10 cellular contexts compared by ENCODE assay signal in genomic region chr11:61369372-61370348, GRCh38. TPM values are rescaled to one million over a fixed set of nuclear protein-coding genes. Genes with fewer than 3 reads are reported as not detected.
DNase-seq lines count a peak whose midpoint lies in the region; ATAC-seq and TF ChIP-seq lines count a peak whose summit lies in the region.
"Had no signal": no experiment of that assay in that cellular context is flagged by ENCODE, and none has a peak within 500 bp of the region (broad histone marks: within the 10 kb centered on the region; RNA-seq: fewer than 3 reads in every experiment).

No MANE protein-coding gene starts in this region.

- H3K36me3 Mint-ChIP-seq in endothelial cell (ENCODE audit: low read depth, unreplicated experiment) = peaks cover 40% of the 10 kb centered on the region

- CTCF ChIA-PET in AG04450 (lab: Charles Lee) = interaction anchor here (2.3 to 3.1 kb wide), 2 partner anchors 16 to 34 kb away, joined by 7 to 15 read pairs; no protein-coding TSS in a partner anchor

- H3K27ac ChIP-seq in AG04450 (ENCODE audit: low read depth, low read length) = peak overlapping the region; percentile 84

- POLR2A ChIA-PET in AG04450 (lab: Yijun Ruan, JAX) = interaction anchor here (0.7 to 1.8 kb wide), 4 partner anchors 8 to 13 kb away, joined by 3 to 25 read pairs (median 3); partner anchors contain the start of gene CYB561A3

- TF ChIP-seq CTCF in AG04450 (IDR thresholded peaks at IDR 0.05; ENCODE audit: low read depth, low read length) = no peak
- TF ChIP-seq CTCF in endothelial cell (IDR thresholded peaks at IDR 0.05; ENCODE audit: unreplicated experiment) = no peak
- TF ChIP-seq CTCF in mucosa of descending colon (IDR thresholded peaks at IDR 0.05) = no peak

- no peaks in the 10 kb centered on the region for H3K27me3 ChIP-seq in AG04450 (ENCODE audit: control insufficient read depth, insufficient read depth, low read length)

- intact Hi-C loops in mucosa of descending colon (cut with DNase I, micrococcal nuclease) = no loop called here

- ATAC-seq in HG03432 (IDR thresholded peaks at IDR 0.05; ENCODE audit: unreplicated experiment) = peak; percentile 76
- peak; percentile 71 for ATAC-seq in mucosa of descending colon

- no peaks in the 10 kb centered on the region for H3K4me1 ChIP-seq in mucosa of descending colon (ENCODE audit: low read depth)

- H3K4me3 ChIP-seq in AG04450 (ENCODE audit: low read depth, low read length) (no peak overlapping the region), mucosa of descending colon (no peak overlapping the region)

- peaks cover 7% of the 10 kb centered on the region for H3K9me3 Mint-ChIP-seq in endothelial cell (ENCODE audit: unreplicated experiment)
- H3K9me3 Mint-ChIP-seq: CD4-positive, CD25-positive, alpha-beta regulatory T cell had no signal

- no peak overlapping the region for H3K27ac Mint-ChIP-seq in endothelial cell (ENCODE audit: unreplicated experiment)

- peak; percentile 86 for DNase-seq in AG04450 (ENCODE audit: low read depth, low spot score)
- DNase-seq in endothelial cell (ENCODE audit: low spot score) = no peak
- peak in 1 of 3 donors; percentile 60 for DNase-seq in mucosa of descending colon
- no peak for DNase-seq in ecto neural progenitor cell (ENCODE audit: low spot score)
- DNase-seq in NCI-H748 (lab: John Stamatoyannopoulos, UW; ENCODE audit: unreplicated experiment) = no peak
- no peak for DNase-seq in stimulated activated CD4-positive, alpha-beta T cell treated with anti-CD3 and anti-CD28 coated beads, Interleukin-2, amount 100 ng/mL, for 24 hours
- DNase-seq in activated gamma-delta T cell treated with Interleukin-2 at 50 U/mL for 16 hours = no peak
- DNase-seq: CD4-positive, CD25-positive, alpha-beta regulatory T cell; stimulated activated CD4-positive, alpha-beta T cell treated with anti-CD3 and anti-CD28 coated beads, Interleukin-12 subunit alpha, Interleukin-12 subunit beta, amount 100 ng/mL, for 4 hours had no signal

- H3K4me1 Mint-ChIP-seq in endothelial cell (ENCODE audit: unreplicated experiment) = no peaks in the 10 kb centered on the region

- H3K4me3 Mint-ChIP-seq in endothelial cell (ENCODE audit: unreplicated experiment) = peak overlapping the region; percentile 29

- H3K9me3 ChIP-seq in AG04450 (ENCODE audit: control insufficient read depth, insufficient read depth, low read length) (peaks cover 13% of the 10 kb centered on the region), mucosa of descending colon (no peaks in the 10 kb centered on the region)

- peaks cover 1% of the 10 kb centered on the region for H3K27me3 Mint-ChIP-seq in endothelial cell (ENCODE audit: unreplicated experiment)
- H3K27me3 Mint-ChIP-seq: CD4-positive, CD25-positive, alpha-beta regulatory T cell had no signal

- peaks cover 14% of the 10 kb centered on the region for H3K36me3 ChIP-seq in mucosa of descending colon (ENCODE audit: low read depth)

RNA-seq across cellular contexts. Expression of gene TMEM138, which starts 7.5 kb away (rescaled TPM):
- polyA plus RNA-seq in AG04450 (2011; rRNA removed) = 71.7 and 79.2 TPM in 2 replicates
- 29.8 and 40.9 TPM in 2 replicates for polyA minus RNA-seq in AG04450 (2011; rRNA and poly(A)+ RNA removed)
- total RNA-seq in endothelial cell (ENCODE audit: unreplicated experiment) = 18.8 TPM
- total RNA-seq in mucosa of descending colon = 10 to 100 TPM; 35.2 to 38.2 (median 37.8) TPM

RNA-seq across cellular contexts. Expression of gene CYB561A3, which starts 8.0 kb away (rescaled TPM):
- 34.5 and 43.7 TPM in 2 replicates for polyA plus RNA-seq in AG04450 (2011; rRNA removed)
- 37.5 and 46.2 TPM in 2 replicates for polyA minus RNA-seq in AG04450 (2011; rRNA and poly(A)+ RNA removed)
- total RNA-seq in endothelial cell (ENCODE audit: unreplicated experiment) = 21.6 TPM
- total RNA-seq in mucosa of descending colon = 10 to 100 TPM; 65.0 to 91.0 (median 66.6) TPM

RNA-seq across cellular contexts. Expression of gene TMEM216, which starts 22.7 kb away (rescaled TPM):
- polyA plus RNA-seq in AG04450 (2011; rRNA removed) = 28.8 and 32.6 TPM in 2 replicates
- polyA minus RNA-seq in AG04450 (2011; rRNA and poly(A)+ RNA removed) = 18.0 and 21.6 TPM in 2 replicates
- 11.6 TPM for total RNA-seq in endothelial cell (ENCODE audit: unreplicated experiment)
- total RNA-seq in mucosa of descending colon = 10 to 100 TPM in 1 of 3 donors, 1 to 10 TPM in 2; 7.9 to 12.7 (median 8.9) TPM

RNA-seq across cellular contexts. Expression of gene TKFC, which starts 36.6 kb away (rescaled TPM):
- 20.3 and 24.9 TPM in 2 replicates for polyA plus RNA-seq in AG04450 (2011; rRNA removed)
- polyA minus RNA-seq in AG04450 (2011; rRNA and poly(A)+ RNA removed) = 16.5 and 24.6 TPM in 2 replicates
- 53.1 TPM for total RNA-seq in endothelial cell (ENCODE audit: unreplicated experiment)
- 10 to 100 TPM; 30.9 to 78.8 (median 63.1) TPM for total RNA-seq in mucosa of descending colon

RNA-seq across cellular contexts. Expression of gene DDB1, which starts 36.8 kb away (rescaled TPM):
- polyA plus RNA-seq in AG04450 (2011; rRNA removed) = 286 and 340 TPM in 2 replicates
- polyA minus RNA-seq in AG04450 (2011; rRNA and poly(A)+ RNA removed) = 432 and 481 TPM in 2 replicates
- total RNA-seq in endothelial cell (ENCODE audit: unreplicated experiment) = 239 TPM
- 100 to 1,000 TPM; 121 to 152 (median 140) TPM for total RNA-seq in mucosa of descending colon
